ENCODE assay signal across 22 cellular contexts in the genomic region with DNA sequence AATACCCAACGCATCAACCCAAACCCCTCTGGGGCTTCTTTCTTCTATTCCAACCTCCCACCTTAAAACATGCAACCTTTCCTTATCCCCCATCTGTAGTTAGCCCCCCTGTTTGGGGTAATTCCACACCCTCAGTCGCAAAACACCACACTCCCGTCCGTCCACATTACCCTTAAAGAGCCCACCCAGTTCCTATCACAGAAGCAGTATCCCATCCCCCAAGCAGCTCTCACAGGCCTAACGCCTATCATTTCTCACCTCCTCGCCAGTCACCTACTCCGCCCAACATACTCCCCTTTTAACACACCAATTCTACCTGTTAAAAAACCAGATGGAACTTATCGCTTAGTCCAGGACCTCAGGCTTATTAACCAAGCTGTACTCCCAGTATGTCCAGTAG.
DNase-seq lines count a peak whose midpoint lies in the region; ATAC-seq, FAIRE-seq and TF ChIP-seq lines count a peak whose summit lies in the region.
"Had no signal": no experiment of that assay in that cellular context is flagged by ENCODE, and none has a peak within 500 bp of the region (broad histone marks: within the 10 kb centered on the region; RNA-seq: fewer than 3 reads in every experiment).

No MANE protein-coding gene starts in this region.

- no peak for FAIRE-seq in K562 (lab: Jason Lieb, UNC)
- FAIRE-seq: A204.1, D721Med, G401.6, GM12891 had no signal

- peaks cover 2% of the 10 kb centered on the region; the same call in 1 of the 2 replicates for H3K9me3 ChIP-seq in K562 (replicated peaks; ENCODE audit: control insufficient read depth, insufficient read depth, low read depth, low read length)
- H3K9me3 ChIP-seq: BE2C, BLaER1 had no signal

- peak overlapping the region; percentile 82 for H3K4me3 ChIP-seq in K562
- H3K4me3 ChIP-seq: BLaER1 had no signal

- H3K27ac Mint-ChIP-seq in Calu3 (ENCODE audit: unreplicated experiment) (peak overlapping the region; percentile 16), neural crest cell (ENCODE audit: unreplicated experiment) (peak overlapping the region; percentile 38)
- H3K27ac Mint-ChIP-seq: CD14-positive monocyte; CD4-positive, alpha-beta memory T cell; CD8-positive, alpha-beta memory T cell had no signal

- in situ Hi-C loops in K562 (cut with MboI), result no loop called here

- peak overlapping the region in 1 of 2 experiments; percentile 99; a peak in 2 of 4 replicates for H3K9ac ChIP-seq in K562 (ENCODE audit: insufficient read depth in 1 of 2, low read depth in 2 of 2, low read length in 2 of 2)
- H3K9ac ChIP-seq: BLaER1 had no signal

- peak overlapping the region; percentile 100 for H3K4me2 ChIP-seq in K562 (ENCODE audit: insufficient read depth, low read length)
- H3K4me2 ChIP-seq: BLaER1 had no signal

- H4K20me1 ChIP-seq in K562 (replicated peaks; ENCODE audit: control insufficient read depth, insufficient read depth, low read length), result no peaks in the 10 kb centered on the region
- H4K20me1 ChIP-seq: BLaER1 had no signal

- WGBS in K562 (ENCODE audit: insufficient coverage, low coverage, missing lambda C conversion rate), result 39% methylated on average over 8 of the region's 8 CpGs

- H3K9me1 ChIP-seq in K562 (ENCODE audit: control insufficient read depth, insufficient read depth, low read length), result no peaks in the 10 kb centered on the region

- peaks cover 15 to 26% of the 10 kb centered on the region in 2 experiments; a peak in 4 of 5 replicates for H3K4me1 ChIP-seq in K562 (replicated peaks in 1 of 2; ENCODE audit: control insufficient read depth in 2 of 2, insufficient read depth in 2 of 2, low read length in 2 of 2)
- H3K4me1 ChIP-seq: BE2C, BLaER1 had no signal

- no peak overlapping the region for H2AFZ ChIP-seq in K562 (ENCODE audit: low read depth, low read length)

- H3K79me2 ChIP-seq in K562 (ENCODE audit: control insufficient read depth, insufficient read depth, low read length), result peaks cover 77% of the 10 kb centered on the region

- ATAC-seq in K562, result no peak
- no peak for ATAC-seq in GM18511 (IDR thresholded peaks at IDR 0.05; ENCODE audit: unreplicated experiment)
- ATAC-seq in HG03025 (IDR thresholded peaks at IDR 0.05; ENCODE audit: low FRiP score, unreplicated experiment), result no peak

- TF ChIP-seq RAD21 in K562 (CRISPR knock-in tag; conservative IDR thresholded peaks at IDR 0.05 in 1 of 2, IDR thresholded peaks at IDR 0.05 in 1 of 2), result no peak

- CTCF ChIA-PET in Calu3 (lab: Charles Lee) (no interaction called here), K562 (lab: Yijun Ruan, JAX; ENCODE audit: low intra/inter-chr PET ratio) (no interaction called here)

- H3K9me3 Mint-ChIP-seq in Calu3 (ENCODE audit: low read depth, unreplicated experiment) (peaks cover 2% of the 10 kb centered on the region), neural crest cell (peaks cover 11% of the 10 kb centered on the region)
- H3K9me3 Mint-ChIP-seq: CD4-positive, alpha-beta memory T cell; CD4-positive, CD25-positive, alpha-beta regulatory T cell; CD8-positive, alpha-beta memory T cell had no signal

- intact Hi-C loops in Calu3 (cut with micrococcal nuclease; ENCODE audit: unreplicated experiment), result no loop called here
- intact Hi-C loops in K562 (cut with micrococcal nuclease), result no loop called here

- H3K27me3 ChIP-seq in K562 (ENCODE audit: control insufficient read depth in 2 of 2, insufficient read depth in 2 of 2, low read length in 2 of 2), result no peaks in the 10 kb centered on the region
- H3K27me3 ChIP-seq: BE2C, BLaER1 had no signal

- POLR2A ChIA-PET in K562 (lab: Yijun Ruan, JAX), result no interaction called here

- TF ChIP-seq EP300 in K562 (IDR thresholded peaks at IDR 0.05; ENCODE audit: low read length), result no peak

- H3K4me1 Mint-ChIP-seq in Calu3 (ENCODE audit: low read depth, unreplicated experiment) (peaks cover 9% of the 10 kb centered on the region), neural crest cell (no peaks in the 10 kb centered on the region)
- H3K4me1 Mint-ChIP-seq: CD4-positive, alpha-beta memory T cell; CD4-positive, CD25-positive, alpha-beta regulatory T cell; CD8-positive, alpha-beta memory T cell had no signal

- H3K4me3 Mint-ChIP-seq in Calu3 (ENCODE audit: low read depth, unreplicated experiment) (no peak overlapping the region), neural crest cell (no peak overlapping the region)
- H3K4me3 Mint-ChIP-seq: CD14-positive monocyte; CD4-positive, alpha-beta memory T cell; CD4-positive, CD25-positive, alpha-beta regulatory T cell; CD8-positive, alpha-beta memory T cell had no signal

- H3K36me3 ChIP-seq in K562 (ENCODE audit: control insufficient read depth, insufficient read depth, low read length), result peaks cover 51% of the 10 kb centered on the region
- H3K36me3 ChIP-seq: BE2C, BLaER1 had no signal

- TF ChIP-seq CTCF in Calu3 (IDR thresholded peaks at IDR 0.05; ENCODE audit: unreplicated experiment), result no peak
- no peak for TF ChIP-seq CTCF in K562 (IDR thresholded peaks at IDR 0.05 in 2 of 3, conservative IDR thresholded peaks at IDR 0.05 in 1 of 3; ENCODE audit: insufficient read depth in 2 of 3, low read depth in 1 of 3, low read length in 3 of 3)
- no peak for TF ChIP-seq CTCF in neural crest cell (conservative IDR thresholded peaks at IDR 0.05)

- BruUV-seq in Calu3 (replicated peaks; lab: Mats Ljungman, UMichigan) (no TSS peak), K562 (replicated peaks; lab: Mats Ljungman, UMichigan) (no TSS peak)

- H3K27me3 Mint-ChIP-seq in Calu3 (ENCODE audit: unreplicated experiment), result no peaks in the 10 kb centered on the region
- no peaks in the 10 kb centered on the region for H3K27me3 Mint-ChIP-seq in neural crest cell (ENCODE audit: low read depth)

- no peak; the same call in 1 of the 2 replicates for TF ChIP-seq POLR2A in K562 (conservative IDR thresholded peaks at IDR 0.05)

- peaks cover 7% of the 10 kb centered on the region for H3K36me3 Mint-ChIP-seq in Calu3 (ENCODE audit: insufficient read depth, unreplicated experiment)
- H3K36me3 Mint-ChIP-seq in neural crest cell (ENCODE audit: low read depth), result peaks cover 10% of the 10 kb centered on the region
- H3K36me3 Mint-ChIP-seq: CD14-positive monocyte; CD4-positive, alpha-beta memory T cell; CD4-positive, CD25-positive, alpha-beta regulatory T cell; CD8-positive, alpha-beta memory T cell had no signal

- peak overlapping the region; percentile 99; the same call in 2 of the 3 replicates for H3K27ac ChIP-seq in K562 (ENCODE audit: extremely low read depth, low read depth, low read length)
- H3K27ac ChIP-seq: BLaER1 had no signal

- DNase-seq in Calu3, result no peak
- DNase-seq in K562 (ENCODE audit: extremely low read depth in 1 of 4, low spot score in 3 of 4), result peak in 2 of 4 experiments; percentile 14 to 58
- no peak for DNase-seq in neural crest cell (ENCODE audit: low read depth, low spot score)
- no peak for DNase-seq in NCI-H774 (lab: John Stamatoyannopoulos, UW)
- DNase-seq: 8988T; ACHN; BE2C; C1 segment of cervical spinal cord; CD4-positive, alpha-beta memory T cell; CD4-positive, CD25-positive, alpha-beta regulatory T cell; CD8-positive, alpha-beta memory T cell; COR-L47; DMS79 treated with DMSO at 0.1 percent for 48 hours; GF-D8 had no signal

TF ChIP-seq in K562, 482 proteins besides CTCF, POLR2A, EP300 and RAD21 (continues in another document):
- no peak for TF ChIP-seq ZNF551 (CRISPR knock-in tag; IDR thresholded peaks at IDR 0.05)
- peak; percentile 60 for TF ChIP-seq SUPT5H (IDR thresholded peaks at IDR 0.05)
- 0 out of 2 replicates have a peak, but pooled peaks have one; percentile 22 for TF ChIP-seq LARP7 (IDR thresholded peaks at IDR 0.05)
- TF ChIP-seq CBX2 (IDR thresholded peaks at IDR 0.05; ENCODE audit: insufficient read depth, low read length, poor library complexity, severe bottlenecking), result no peak
- no peak for TF ChIP-seq GTF2A2 (tag; IDR thresholded peaks at IDR 0.05)
- TF ChIP-seq, protein P1, sequence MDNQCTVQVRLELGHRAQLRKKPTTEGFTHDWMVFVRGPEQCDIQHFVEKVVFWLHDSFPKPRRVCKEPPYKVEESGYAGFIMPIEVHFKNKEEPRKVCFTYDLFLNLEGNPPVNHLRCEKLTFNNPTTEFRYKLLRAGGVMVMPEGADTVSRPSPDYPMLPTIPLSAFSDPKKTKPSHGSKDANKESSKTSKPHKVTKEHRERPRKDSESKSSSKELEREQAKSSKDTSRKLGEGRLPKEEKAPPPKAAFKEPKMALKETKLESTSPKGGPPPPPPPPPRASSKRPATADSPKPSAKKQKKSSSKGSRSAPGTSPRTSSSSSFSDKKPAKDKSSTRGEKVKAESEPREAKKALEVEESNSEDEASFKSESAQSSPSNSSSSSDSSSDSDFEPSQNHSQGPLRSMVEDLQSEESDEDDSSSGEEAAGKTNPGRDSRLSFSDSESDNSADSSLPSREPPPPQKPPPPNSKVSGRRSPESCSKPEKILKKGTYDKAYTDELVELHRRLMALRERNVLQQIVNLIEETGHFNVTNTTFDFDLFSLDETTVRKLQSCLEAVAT (IDR thresholded peaks at IDR 0.05), result peak in 1 of 2 experiments; percentile 63; a peak in 2 of 4 replicates
- peak; percentile 73 for TF ChIP-seq CBFA2T3 (IDR thresholded peaks at IDR 0.05)
- peak; percentile 62 for TF ChIP-seq POLR2B (IDR thresholded peaks at IDR 0.05; ENCODE audit: low read depth, partially characterized antibody)
- no peak for TF ChIP-seq ZNF707 (CRISPR knock-in tag; conservative IDR thresholded peaks at IDR 0.05)
- no peak for TF ChIP-seq POLR2AphosphoS5 (IDR thresholded peaks at IDR 0.05; ENCODE audit: control insufficient read depth, insufficient read depth, low read depth, low read length)
